22 cellular contexts compared by ENCODE assay signal in genomic region chr1:23639460-23639859, GRCh38. TPM values are rescaled to one million over a fixed set of nuclear protein-coding genes. Genes with fewer than 3 reads are reported as not detected.
A peak's percentile ranks its signal among the peaks of the same experiment; 100 is the strongest.
DNase-seq lines count a peak whose midpoint lies in the region; ATAC-seq, FAIRE-seq and TF ChIP-seq lines count a peak whose summit lies in the region.
"Had no signal": no experiment of that assay in that cellular context is flagged by ENCODE, and none has a peak within 500 bp of the region (broad histone marks: within the 10 kb centered on the region; RNA-seq: fewer than 3 reads in every experiment).

No MANE protein-coding gene starts in this region.

- H2BK120ac ChIP-seq in H9 (ENCODE audit: low read depth, low read length, poor library complexity, severe bottlenecking) = no peak overlapping the region

- no peak overlapping the region for H3K4ac ChIP-seq in H9 (ENCODE audit: low read depth, low read length)

- H4K20me1 ChIP-seq in H9 (ENCODE audit: control insufficient read depth, insufficient read depth, insufficient read length) = no peaks in the 10 kb centered on the region

- H3K36me3 ChIP-seq in left ventricle myocardium inferior (no peaks in the 10 kb centered on the region), spleen (no peaks in the 10 kb centered on the region)
- H3K36me3 ChIP-seq: HAP-1, heart left ventricle, vagina had no signal

- H3K27me3 ChIP-seq in left ventricle myocardium inferior (ENCODE audit: low read depth) = no peaks in the 10 kb centered on the region
- peaks cover 0 to 13% (median 0%) of the 10 kb centered on the region in 7 donors for H3K27me3 ChIP-seq in spleen (replicated peaks in 1 of 7)
- H3K27me3 ChIP-seq in H9 (ENCODE audit: insufficient read depth, low read length) = no peaks in the 10 kb centered on the region; the same call in 1 of the 2 replicates
- H3K27me3 ChIP-seq: body of pancreas, heart left ventricle, vagina had no signal

- no peak overlapping the region for H3K23ac ChIP-seq in H9 (ENCODE audit: insufficient read length, low read depth, low read length)

- no peak overlapping the region for H3K56ac ChIP-seq in H9 (ENCODE audit: insufficient read length, low read depth, low read length)

- H3K9me3 ChIP-seq in left ventricle myocardium inferior (replicated peaks) (no peaks in the 10 kb centered on the region), spleen (no peaks in the 10 kb centered on the region), H9 (ENCODE audit: control insufficient read depth, low read depth, low read length) (no peaks in the 10 kb centered on the region)
- H3K9me3 ChIP-seq: body of pancreas, HAP-1, heart left ventricle, vagina had no signal

- H3K4me2 ChIP-seq in H9 (ENCODE audit: insufficient read depth, insufficient read length, low read length) = no peak overlapping the region

- H3K9ac ChIP-seq in H9 (ENCODE audit: extremely low read depth, insufficient read length, low read length) = no peak overlapping the region

- no peak overlapping the region for H3T11ph ChIP-seq in H9 (ENCODE audit: low read length)

- 44 to 52% (median 48%) methylated on average over 6 of the region's 6 CpGs for WGBS in spleen, 5 donors
- no CpG with 5 or more reads among the region's 6 CpGs for WGBS in H9 (ENCODE audit: extremely low coverage, insufficient read length, low lambda C conversion rate)

- no peak overlapping the region for H4K5ac ChIP-seq in H9 (ENCODE audit: insufficient read length, low read depth, low read length)

- no peak overlapping the region for H2BK12ac ChIP-seq in H9 (ENCODE audit: insufficient read length, low read depth, low read length)

- no peak for TF ChIP-seq POLR2A in spleen (IDR thresholded peaks at IDR 0.05)

- TF ChIP-seq CTCF in left ventricle myocardium inferior (IDR thresholded peaks at IDR 0.05; ENCODE audit: borderline replicate concordance) = no peak
- TF ChIP-seq CTCF in brain (conservative IDR thresholded peaks at IDR 0.05) = no peak
- no peak for TF ChIP-seq CTCF in spleen (IDR thresholded peaks at IDR 0.05 in 8 of 11, conservative IDR thresholded peaks at IDR 0.05 in 3 of 11)
- no peak for TF ChIP-seq CTCF in H9 (conservative IDR thresholded peaks at IDR 0.05)

- H3K79me2 ChIP-seq in H9 (ENCODE audit: insufficient read depth, low read length) = no peaks in the 10 kb centered on the region

- H4K8ac ChIP-seq in H9 (replicated peaks; ENCODE audit: insufficient read length, low read depth, low read length) = no peak overlapping the region

- ATAC-seq in left cardiac atrium = no peak
- ATAC-seq: body of pancreas, esophagus mucosa had no signal

- H3K79me1 ChIP-seq in H9 (ENCODE audit: insufficient read depth, low read depth, low read length, poor library complexity, severe bottlenecking) = no peaks in the 10 kb centered on the region

- no peak for FAIRE-seq in frontal cortex (lab: Jason Lieb, UNC)
- FAIRE-seq: keratinocyte had no signal

- H3K27ac Mint-ChIP-seq in brain (peak overlapping the region in 3 of 5 experiments; percentile 77 to 95 (median 78)), H9 (no peak overlapping the region)
- H3K27ac Mint-ChIP-seq: activated CD4-positive, alpha-beta T cell treated with anti-CD3 and anti-CD28 coated beads, Interleukin-2, amount 10 ng/mL, durations not matched to agents 7 days and 5 days; activated naive CD4-positive, alpha-beta T cell treated with anti-CD3 and anti-CD28 coated beads, Interleukin-2, amount 50 U/mL, for 24 hours had no signal

- H2AK5ac ChIP-seq in H9 (ENCODE audit: insufficient read length, low read length) = no peak overlapping the region

- H3K36me3 Mint-ChIP-seq in brain (no peaks in the 10 kb centered on the region), H9 (ENCODE audit: insufficient read depth in 1 of 3, low read depth in 3 of 3) (no peaks in the 10 kb centered on the region)
- H3K36me3 Mint-ChIP-seq: activated naive CD4-positive, alpha-beta T cell treated with anti-CD3 and anti-CD28 coated beads, Interleukin-2, amount 50 U/mL, for 24 hours had no signal

- H3K4me3 Mint-ChIP-seq in brain (no peak overlapping the region), H9 (no peak overlapping the region)
- H3K4me3 Mint-ChIP-seq: activated CD4-positive, alpha-beta T cell treated with anti-CD3 and anti-CD28 coated beads, Interleukin-2, amount 10 ng/mL, durations not matched to agents 7 days and 5 days; activated naive CD4-positive, alpha-beta T cell treated with anti-CD3 and anti-CD28 coated beads, Interleukin-2, amount 50 U/mL, for 24 hours had no signal

- intact Hi-C loops in left ventricle myocardium inferior (cut with micrococcal nuclease) = no loop called here
- intact Hi-C loops in left cardiac atrium (cut with DNase I) = loop anchor here (2.0 to 5.0 kb wide), 2 partner anchors 95 to 142 kb away; no protein-coding TSS in a partner anchor
- intact Hi-C loops in spleen (cut with DNase I; ENCODE audit: low total_unique reads) = no loop called here

- H3K18ac ChIP-seq in H9 (ENCODE audit: insufficient read length, low read depth, low read length) = no peak overlapping the region

- H3K27ac ChIP-seq in left ventricle myocardium inferior (replicated peaks) = peak overlapping the region; percentile 77
- H3K27ac ChIP-seq in spleen = no peak overlapping the region
- no peak overlapping the region for H3K27ac ChIP-seq in H9 (ENCODE audit: insufficient read length, low read depth, low read length)
- H3K27ac ChIP-seq: body of pancreas, vagina had no signal

- peaks cover 0 to 19% (median 0%) of the 10 kb centered on the region in 5 experiments for H3K9me3 Mint-ChIP-seq in brain
- H3K9me3 Mint-ChIP-seq in H9 = no peaks in the 10 kb centered on the region
- H3K9me3 Mint-ChIP-seq: activated CD4-positive, alpha-beta T cell treated with anti-CD3 and anti-CD28 coated beads, Interleukin-2, amount 10 ng/mL, durations not matched to agents 7 days and 5 days; activated naive CD4-positive, alpha-beta T cell treated with anti-CD3 and anti-CD28 coated beads, Interleukin-2, amount 50 U/mL, for 24 hours had no signal

- no peak overlapping the region for H2BK15ac ChIP-seq in H9 (ENCODE audit: low read depth, low read length)

- peaks cover 51% of the 10 kb centered on the region for H3K4me1 Mint-ChIP-seq in brain
- H3K4me1 Mint-ChIP-seq in H9 = peaks cover 25 to 33% of the 10 kb centered on the region in 2 experiments

- H2AFZ ChIP-seq in H9 (ENCODE audit: low read length) = no peak overlapping the region

- H4K91ac ChIP-seq in H9 (ENCODE audit: insufficient read length, low read depth, low read length) = no peak overlapping the region

- no peak overlapping the region for H3K14ac ChIP-seq in H9 (ENCODE audit: insufficient read depth, low read length)

- no peak overlapping the region for H2BK20ac ChIP-seq in H9 (ENCODE audit: low read depth, low read length, poor library complexity, severe bottlenecking)

- H3K27me3 Mint-ChIP-seq in brain (peaks cover 5% of the 10 kb centered on the region), H9 (ENCODE audit: low read depth) (peaks cover 27% of the 10 kb centered on the region)
- H3K27me3 Mint-ChIP-seq: activated CD4-positive, alpha-beta T cell treated with anti-CD3 and anti-CD28 coated beads, Interleukin-2, amount 10 ng/mL, durations not matched to agents 7 days and 5 days; activated naive CD4-positive, alpha-beta T cell treated with anti-CD3 and anti-CD28 coated beads, Interleukin-2, amount 50 U/mL, for 24 hours had no signal

- H3K4me1 ChIP-seq in left ventricle myocardium inferior (peaks cover 55% of the 10 kb centered on the region), spleen (peaks cover 7 to 28% (median 14%) of the 10 kb centered on the region in 6 donors), H9 (ENCODE audit: insufficient read depth, low read length) (no peaks in the 10 kb centered on the region)

- H3K23me2 ChIP-seq in H9 (ENCODE audit: insufficient read length, low read depth, low read length, poor library complexity, severe bottlenecking) = no peaks in the 10 kb centered on the region

- H3K4me3 ChIP-seq in left ventricle myocardium inferior (no peak overlapping the region), spleen (no peak overlapping the region)
- H3K4me3 ChIP-seq: body of pancreas, HAP-1, heart left ventricle, vagina had no signal

- DNase-seq in left ventricle myocardium inferior (peak; percentile 18), left cardiac atrium (no peak), NCI-H2107 (lab: John Stamatoyannopoulos, UW) (peak; percentile 42), spleen (no peak), H9 (no peak), germinal center (ENCODE audit: low spot score) (no peak), frontal cortex (ENCODE audit: low spot score in 2 of 2) (no peak)
- DNase-seq: activated CD4-positive, alpha-beta T cell treated with anti-CD3 and anti-CD28 coated beads, Interleukin-2, amount 10 ng/mL, durations not matched to agents 7 days and 5 days; activated T-cell treated with anti-CD3 and anti-CD28 coated beads, Interleukin-2, amount 50 U/mL, for 1 hour; dermis blood vessel endothelial cell; NCI-H345; retina; SHP77 treated with DMSO at 0.1 percent for 48 hours; T1000 had no signal

- no peak overlapping the region for H2BK5ac ChIP-seq in H9 (ENCODE audit: insufficient read length, low read length)

RNA-seq across cellular contexts. Expression of gene RPL11, which starts 52.1 kb away (rescaled TPM):
- total RNA-seq in left ventricle myocardium inferior = 684 TPM
- 100 to 1,000 TPM; 639 to 683 TPM for total RNA-seq in left cardiac atrium
- polyA plus RNA-seq in brain (ENCODE audit: insufficient read depth, low read depth, low replicate concordance) = 1,972 TPM
- total RNA-seq in spleen = 1,000 to 10,000 TPM in 4 of 7 donors, 100 to 1,000 TPM in 3; 864 to 1,229 (median 1,082) TPM
- 1,000 to 10,000 TPM; 4,161 to 6,089 (median 5,782) TPM for polyA plus RNA-seq in spleen
- total RNA-seq in H9 (2021) = 1,617 and 1,618 TPM in 2 replicates
- 1,023 TPM for total RNA-seq in frontal cortex

Comparison
In these comparisons a context has a peak if more than half of its experiments do, and no peak if none do; other contexts are left out.
1. DNase-seq: peak in left ventricle myocardium inferior (single experiment) and NCI-H2107 (single experiment); none in left cardiac atrium (single experiment), spleen (single experiment), H9 (single experiment), germinal center (single experiment) and frontal cortex (0 of 2).
2. intact Hi-C loops: an anchor here in left cardiac atrium (2.0 to 5.0 kb wide); none called in left ventricle myocardium inferior and spleen.
3. H3K27ac Mint-ChIP-seq: peak in brain (3 of 5); none in H9 (0 of 3).